8 cellular contexts compared by ENCODE assay signal in genomic region chr3:32428092-32429068, GRCh38. TPM values are rescaled to one million over a fixed set of nuclear protein-coding genes. Genes with fewer than 3 reads are reported as not detected.
DNase-seq lines count a peak whose midpoint lies in the region; ATAC-seq, FAIRE-seq and TF ChIP-seq lines count a peak whose summit lies in the region.

No MANE protein-coding gene starts in this region.

- TF ChIP-seq POLR2A in body of pancreas (IDR thresholded peaks at IDR 0.05), result no peak

- WGBS in body of pancreas, 2 donors, result 68 to 78% methylated on average over 12 of the region's 12 CpGs

- H3K4me3 ChIP-seq in GM06990 (replicated peaks; ENCODE audit: low read depth, low read length) (no peak overlapping the region), body of pancreas (no peak overlapping the region)

- TF ChIP-seq CTCF in GM06990 (IDR thresholded peaks at IDR 0.05; ENCODE audit: insufficient read depth, low read length, poor library complexity, severe bottlenecking), result no peak
- TF ChIP-seq CTCF in body of pancreas (IDR thresholded peaks at IDR 0.05), result no peak
- no peak for TF ChIP-seq CTCF in D721Med (IDR thresholded peaks at IDR 0.05; ENCODE audit: insufficient read depth, missing control alignments)

- intact Hi-C loops in body of pancreas (cut with DNase I), result no loop called here

- H3K27me3 ChIP-seq in GM06990 (replicated peaks; ENCODE audit: control insufficient read depth, insufficient read depth, low read length), result 0 out of 2 replicates have a peak, but pooled peaks cover 2% of the 10 kb centered on the region
- no peaks in the 10 kb centered on the region for H3K27me3 ChIP-seq in body of pancreas

- FAIRE-seq in D721Med (lab: Jason Lieb, UNC), result no peak

- peak; percentile 69 for DNase-seq in GM06990 (ENCODE audit: extremely low read depth, insufficient read length)
- no peak for DNase-seq in body of pancreas
- DNase-seq in D721Med (ENCODE audit: insufficient read length, low spot score), result no peak
- no peak for DNase-seq in EL
- no peak for DNase-seq in inferior parietal cortex (ENCODE audit: extremely low spot score)
- DNase-seq in AML-193 (lab: John Stamatoyannopoulos, UW), result no peak

- H3K36me3 ChIP-seq in GM06990 (ENCODE audit: control insufficient read depth, insufficient read depth, low read length) (no peaks in the 10 kb centered on the region), body of pancreas (replicated peaks in 1 of 2; ENCODE audit: insufficient read depth in 1 of 2, low read depth in 2 of 2) (no peaks in the 10 kb centered on the region)

- H3K4me1 ChIP-seq in body of pancreas, result peaks cover 40% of the 10 kb centered on the region

- H3K9me3 ChIP-seq in body of pancreas, result no peaks in the 10 kb centered on the region

- peak; percentile 58 for ATAC-seq in GM19468 (IDR thresholded peaks at IDR 0.05; ENCODE audit: extremely low read depth, unreplicated experiment)
- peak; percentile 69 for ATAC-seq in HG03460 (IDR thresholded peaks at IDR 0.05; ENCODE audit: unreplicated experiment)
- ATAC-seq in body of pancreas, result no peak

- peak overlapping the region in 3 of 4 donors; percentile 28 to 36 (median 29) for H3K27ac ChIP-seq in body of pancreas

RNA-seq across cellular contexts. Expression of gene CMTM7, which starts 36.7 kb away (rescaled TPM):
- 10 to 100 TPM; 23.3 to 51.1 TPM for total RNA-seq in body of pancreas
